Comparison of ENCODE assay signal across 8 cellular contexts in genomic region chr9:99162759-99163364, GRCh38. TPM values are rescaled to one million over a fixed set of nuclear protein-coding genes. Genes with fewer than 3 reads are reported as not detected.
DNase-seq lines count a peak whose midpoint lies in the region; ATAC-seq and TF ChIP-seq lines count a peak whose summit lies in the region.

No MANE protein-coding gene starts in this region.

- H3K79me2 ChIP-seq in smooth muscle cell (ENCODE audit: low read depth) = no peaks in the 10 kb centered on the region

- DNase-seq in NCI-H526 (lab: John Stamatoyannopoulos, UW) (peak; percentile 9 to 28), NCI-H526 treated with DMSO at 0.1 percent for 48 hours (lab: John Stamatoyannopoulos, UW) (no peak), KG1 (lab: John Stamatoyannopoulos, UW) (peak; percentile 43), SK-N-MC (ENCODE audit: low read depth, low spot score) (peak; percentile 18), foreskin keratinocyte (peak in 1 of 2 donors; percentile 12), smooth muscle cell (lab: John Stamatoyannopoulos, UW; ENCODE audit: unreplicated experiment) (no peak), mesenteric fat pad (ENCODE audit: low spot score) (no peak), activated gamma-delta T cell (lab: John Stamatoyannopoulos, UW) (no peak)

- no peak overlapping the region for H2AFZ ChIP-seq in smooth muscle cell (ENCODE audit: low read depth)

- H3K36me3 ChIP-seq in SK-N-MC (ENCODE audit: insufficient read depth, low read length) = no peaks in the 10 kb centered on the region
- no peaks in the 10 kb centered on the region for H3K36me3 ChIP-seq in smooth muscle cell (ENCODE audit: low read depth)

- ATAC-seq in foreskin keratinocyte = peak; percentile 39

- H3K4me3 ChIP-seq in SK-N-MC (no peak overlapping the region), smooth muscle cell (no peak overlapping the region)

- peak; percentile 83 for TF ChIP-seq CTCF in foreskin keratinocyte (conservative IDR thresholded peaks at IDR 0.05)
- TF ChIP-seq CTCF in smooth muscle cell (IDR thresholded peaks at IDR 0.05; ENCODE audit: borderline replicate concordance, insufficient read depth, poor library complexity, severe bottlenecking) = peak; percentile 69

- peak overlapping the region; percentile 74 for H3K4me2 ChIP-seq in smooth muscle cell

- H4K20me1 ChIP-seq in smooth muscle cell (ENCODE audit: low read depth) = no peaks in the 10 kb centered on the region

- no peaks in the 10 kb centered on the region for H3K4me1 ChIP-seq in foreskin keratinocyte
- peaks cover 4% of the 10 kb centered on the region for H3K4me1 ChIP-seq in smooth muscle cell (ENCODE audit: low read depth)

- no peaks in the 10 kb centered on the region for H3K9me3 ChIP-seq in SK-N-MC (ENCODE audit: low read depth, low read length)
- H3K9me3 ChIP-seq in smooth muscle cell (replicated peaks; ENCODE audit: low read depth) = no peaks in the 10 kb centered on the region

- H3K27me3 ChIP-seq in foreskin keratinocyte (no peaks in the 10 kb centered on the region), smooth muscle cell (ENCODE audit: low read depth) (no peaks in the 10 kb centered on the region)

- H3K9ac ChIP-seq in SK-N-MC (ENCODE audit: insufficient read length) = no peak overlapping the region
- H3K9ac ChIP-seq in smooth muscle cell (ENCODE audit: low read depth) = no peak overlapping the region

- H3F3A ChIP-seq in smooth muscle cell (ENCODE audit: low read depth) = no peaks in the 10 kb centered on the region

- H3K27ac ChIP-seq in SK-N-MC (no peak overlapping the region), foreskin keratinocyte (no peak overlapping the region), smooth muscle cell (ENCODE audit: low read depth) (no peak overlapping the region)

- 36% methylated on average over 3 of the region's 3 CpGs for WGBS in smooth muscle cell (ENCODE audit: low lambda C conversion rate)

RNA-seq across cellular contexts. Expression of gene TGFBR1, which starts 57.9 kb away (rescaled TPM):
- total RNA-seq in foreskin keratinocyte (36.1 and 41.6 TPM in 2 replicates), smooth muscle cell (240 and 267 TPM in 2 replicates), mesenteric fat pad (56.2 TPM)
- polyA plus RNA-seq in foreskin keratinocyte (7.8 and 9.2 TPM in 2 replicates), smooth muscle cell (77.0 and 87.8 TPM in 2 replicates)

RNA-seq across cellular contexts. Expression of gene ALG2, which starts 58.9 kb away (rescaled TPM):
- total RNA-seq in foreskin keratinocyte = 30.0 and 32.1 TPM in 2 replicates
- 21.8 and 23.9 TPM in 2 replicates for polyA plus RNA-seq in foreskin keratinocyte
- total RNA-seq in smooth muscle cell = 53.6 and 60.4 TPM in 2 replicates
- polyA plus RNA-seq in smooth muscle cell = 50.1 and 53.9 TPM in 2 replicates
- total RNA-seq in mesenteric fat pad = 37.1 TPM

RNA-seq across cellular contexts. Expression of gene SEC61B, which starts 59.2 kb away (rescaled TPM):
- 220 and 254 TPM in 2 replicates for total RNA-seq in foreskin keratinocyte
- 340 and 400 TPM in 2 replicates for polyA plus RNA-seq in foreskin keratinocyte
- 334 and 385 TPM in 2 replicates for total RNA-seq in smooth muscle cell
- 471 and 549 TPM in 2 replicates for polyA plus RNA-seq in smooth muscle cell
- total RNA-seq in mesenteric fat pad = 146 TPM

Comparison
In these comparisons a context has a peak if more than half of its experiments do, and no peak if none do; other contexts are left out.
1. DNase-seq: peak in NCI-H526 (2 of 2), KG1 (single experiment) and SK-N-MC (single experiment); none in NCI-H526 treated with DMSO at 0.1 percent for 48 hours (single experiment), smooth muscle cell (single experiment), mesenteric fat pad (single experiment) and activated gamma-delta T cell (single experiment).